ENCODE assay signal across 16 cellular contexts in the genomic region with DNA sequence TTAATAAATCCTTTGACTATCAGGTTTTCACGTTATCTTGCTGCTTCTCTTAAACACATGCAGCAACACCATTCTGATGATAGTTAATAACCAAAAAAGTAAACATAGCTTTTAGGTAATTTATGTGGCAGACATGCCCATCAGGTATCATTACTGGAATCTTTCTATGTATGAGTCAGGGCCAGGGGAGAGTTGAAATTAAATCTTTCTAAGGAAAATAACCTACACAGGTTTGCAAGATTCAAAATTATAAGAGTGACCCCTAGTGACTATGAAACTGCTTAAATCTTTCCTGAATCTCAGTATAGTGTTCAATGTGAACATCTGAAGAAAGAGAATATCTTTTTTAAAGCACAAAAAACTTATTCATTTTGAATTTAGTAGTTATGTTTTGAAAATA.
DNase-seq lines count a peak whose midpoint lies in the region; ATAC-seq, FAIRE-seq and TF ChIP-seq lines count a peak whose summit lies in the region.
"Had no signal": no experiment of that assay in that cellular context is flagged by ENCODE, and none has a peak within 500 bp of the region (broad histone marks: within the 10 kb centered on the region; RNA-seq: fewer than 3 reads in every experiment).

No MANE protein-coding gene starts in this region.

- H3K36me3 Mint-ChIP-seq in nephron (ENCODE audit: low read depth), result no peaks in the 10 kb centered on the region
- no peaks in the 10 kb centered on the region for H3K36me3 Mint-ChIP-seq in T-cell

- ATAC-seq in HG02588 (IDR thresholded peaks at IDR 0.05; ENCODE audit: unreplicated experiment) (no peak), T-cell (replicated peaks in 1 of 4) (no peak)
- ATAC-seq: Panc1 had no signal

- TF ChIP-seq CTCF in nephron (IDR thresholded peaks at IDR 0.05; ENCODE audit: unreplicated experiment in 3 of 3), result peak in 2 of 3 experiments; percentile 20 to 48

- H3K27me3 Mint-ChIP-seq in nephron (ENCODE audit: low read depth) (no peaks in the 10 kb centered on the region), T-cell (no peaks in the 10 kb centered on the region)

- peak overlapping the region in 2 of 3 experiments; percentile 30 to 39 for H3K27ac Mint-ChIP-seq in nephron
- H3K27ac Mint-ChIP-seq in T-cell, result no peak overlapping the region

- H3K9me3 Mint-ChIP-seq in nephron (peaks cover 2% of the 10 kb centered on the region), T-cell (peaks cover 24 to 28% (median 26%) of the 10 kb centered on the region in 3 donors)

- H3K4me3 Mint-ChIP-seq in nephron, result no peak overlapping the region
- H3K4me3 Mint-ChIP-seq in T-cell, result no peak overlapping the region

- peaks cover 11% of the 10 kb centered on the region for H3K4me1 Mint-ChIP-seq in nephron
- H3K4me1 Mint-ChIP-seq in T-cell, result no peaks in the 10 kb centered on the region

- peak; percentile 25 for DNase-seq in DMS53 (lab: John Stamatoyannopoulos, UW)
- DNase-seq in DMS53 treated with DMSO at 0.1 percent for 48 hours (lab: John Stamatoyannopoulos, UW; ENCODE audit: unreplicated experiment), result no peak
- DNase-seq in NCI-H460 (ENCODE audit: extremely low read depth, low read depth), result peak; percentile 16
- DNase-seq in Ammon's horn (ENCODE audit: low spot score), result no peak
- DNase-seq in T-cell, result no peak
- DNase-seq: 8988T, activated T-cell treated with anti-CD3 and anti-CD28 coated beads for 4 hours, aorta, GF-D8, lower lobe of right lung, NCI-H187 treated with DMSO at 0.1 percent for 48 hours, pancreas had no signal

- POLR2A ChIA-PET in T-cell (lab: Charles Lee), result no interaction called here

- peak; percentile 78 for FAIRE-seq in endometrium (lab: Jason Lieb, UNC)
- FAIRE-seq: pancreas had no signal

- CTCF ChIA-PET in T-cell (lab: Charles Lee), result no interaction called here

Comparison
In these comparisons a context has a peak if more than half of its experiments do, and no peak if none do; other contexts are left out.
1. DNase-seq: peak in DMS53 (single experiment) and NCI-H460 (single experiment); none in DMS53 treated with DMSO at 0.1 percent for 48 hours (single experiment), Ammon's horn (single experiment) and T-cell (0 of 34).
2. H3K27ac Mint-ChIP-seq: peak in nephron (2 of 3); none in T-cell (0 of 2).